In the genomic region with DNA sequence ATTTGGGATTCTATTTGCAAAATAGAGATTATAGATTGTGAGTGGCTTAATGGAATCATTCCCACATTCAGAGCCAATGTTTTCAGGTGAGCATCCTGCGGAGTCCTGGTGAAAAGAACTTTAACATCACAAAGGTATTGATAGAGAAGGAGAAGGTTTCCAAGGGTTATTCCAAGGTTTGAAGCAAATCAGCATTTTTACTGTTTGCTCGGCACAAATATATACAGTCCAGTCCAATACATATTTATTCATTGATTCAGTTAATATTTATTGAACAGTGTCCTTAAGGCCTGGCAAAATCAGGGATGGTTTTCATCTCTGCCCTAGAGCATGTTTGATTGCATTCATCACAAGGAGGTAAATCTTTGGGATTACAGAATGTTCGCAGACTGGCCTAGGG, we compare ENCODE assay signal across 9 cellular contexts. TPM values are rescaled to one million over a fixed set of nuclear protein-coding genes. Genes with fewer than 3 reads are reported as not detected.
"Had no signal": no experiment of that assay in that cellular context is flagged by ENCODE, and none has a peak within 500 bp of the region (broad histone marks: within the 10 kb centered on the region; RNA-seq: fewer than 3 reads in every experiment).

No MANE protein-coding gene starts in this region.

- ATAC-seq: GM23338 had no signal

- DNase-seq: H7, HCEC 1CT, Karpas-422, KBM-7 had no signal

- H2AFZ ChIP-seq: GM23338 had no signal

- H3K9ac ChIP-seq: KMS-11 had no signal

- FAIRE-seq: HTR-8/SVneo had no signal

- H3K27ac ChIP-seq: KMS-11 had no signal

- H3K4me2 ChIP-seq: GM23338, KMS-11 had no signal

- H3K4me3 ChIP-seq: GM23338 had no signal

RNA-seq across cellular contexts. Expression of a gene that starts 6.4 kb away (rescaled TPM):
- total RNA-seq: H4, HT-29 had no signal

RNA-seq across cellular contexts. Expression of a gene that starts 23.9 kb away (rescaled TPM):
- total RNA-seq: HT-29 had no signal
